9 cellular contexts compared by ENCODE assay signal in the genomic region with DNA sequence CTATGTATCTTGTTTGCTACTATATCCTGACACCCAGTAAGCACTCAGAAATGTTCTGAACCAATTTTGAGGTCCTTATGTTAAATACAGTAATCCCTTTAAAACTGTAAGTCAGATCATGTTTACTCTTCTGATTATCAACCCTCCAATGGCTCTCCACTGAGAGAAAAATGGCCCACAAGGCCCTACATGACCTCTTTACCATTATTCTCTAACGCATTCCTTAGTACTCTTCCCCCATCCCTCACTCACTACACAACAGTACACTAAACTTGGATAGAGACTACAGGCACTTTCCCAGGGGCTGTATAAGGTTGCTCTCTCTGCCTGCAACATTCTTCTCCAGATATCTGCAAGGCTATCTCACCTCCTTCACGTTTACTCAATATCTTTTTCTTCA. TPM values are rescaled to one million over a fixed set of nuclear protein-coding genes. Genes with fewer than 3 reads are reported as not detected.
A peak's percentile ranks its signal among the peaks of the same experiment; 100 is the strongest.
DNase-seq lines count a peak whose midpoint lies in the region; ATAC-seq and TF ChIP-seq lines count a peak whose summit lies in the region.
"Had no signal": no experiment of that assay in that cellular context is flagged by ENCODE, and none has a peak within 500 bp of the region (broad histone marks: within the 10 kb centered on the region; RNA-seq: fewer than 3 reads in every experiment).

No MANE protein-coding gene starts in this region.

- no peak for ATAC-seq in activated CD8-positive, alpha-beta T cell treated with anti-CD3 and anti-CD28 coated beads for 36 hours
- ATAC-seq in naive thymus-derived CD8-positive, alpha-beta T cell, result no peak
- ATAC-seq in foreskin keratinocyte, result no peak

- intact Hi-C loops in Caco-2 (cut with micrococcal nuclease; ENCODE audit: unreplicated experiment), result loop anchor here (5.0 to 10.0 kb wide), 2 partner anchors 245 to 397 kb away; no protein-coding TSS in a partner anchor
- intact Hi-C loops in activated CD8-positive, alpha-beta T cell treated with anti-CD3 and anti-CD28 coated beads for 36 hours (cut with micrococcal nuclease), result loop anchor here (5.0 kb wide), 2 partner anchors 147 to 267 kb away; partner anchors contain the start of gene SRPRB

- BruUV-seq in Caco-2 (replicated peaks; lab: Mats Ljungman, UMichigan), result no TSS peak

- H3K4me3 ChIP-seq in Caco-2 (ENCODE audit: low read depth, low read length) (no peak overlapping the region; the same call in 1 of the 2 replicates), HUES48 (ENCODE audit: low read depth, low read length) (peak overlapping the region; percentile 92; the same call in 1 of the 2 replicates)

- POLR2A ChIA-PET in Caco-2 (lab: Charles Lee), result no interaction called here
- POLR2A ChIA-PET in activated CD8-positive, alpha-beta T cell treated with anti-CD3 and anti-CD28 coated beads for 36 hours (lab: Charles Lee), result interaction anchor here (1.6 kb wide), 1 partner anchor 147 kb away, joined by 3 read pairs; no protein-coding TSS in a partner anchor
- POLR2A ChIA-PET in naive thymus-derived CD8-positive, alpha-beta T cell (lab: Charles Lee), result no interaction called here
- POLR2A ChIA-PET in RWPE1 (lab: Yijun Ruan, JAX; ENCODE audit: low non-redundant PET), result no interaction called here

- H3K4me3 Mint-ChIP-seq in Caco-2 (ENCODE audit: unreplicated experiment), result peak overlapping the region; percentile 80
- H3K4me3 Mint-ChIP-seq in activated CD8-positive, alpha-beta T cell treated with anti-CD3 and anti-CD28 coated beads for 36 hours, result peak overlapping the region; percentile 99
- peak overlapping the region in 9 of 10 donors; percentile 32 to 96 (median 51) for H3K4me3 Mint-ChIP-seq in naive thymus-derived CD8-positive, alpha-beta T cell

- peaks cover 50% of the 10 kb centered on the region for H3K36me3 Mint-ChIP-seq in Caco-2 (ENCODE audit: insufficient read depth, unreplicated experiment)
- H3K36me3 Mint-ChIP-seq in activated CD8-positive, alpha-beta T cell treated with anti-CD3 and anti-CD28 coated beads for 36 hours (ENCODE audit: low read depth), result peaks cover 42% of the 10 kb centered on the region
- peaks cover 0 to 48% (median 6%) of the 10 kb centered on the region in 3 donors for H3K36me3 Mint-ChIP-seq in naive thymus-derived CD8-positive, alpha-beta T cell

- H3K4me1 ChIP-seq in Caco-2 (peaks cover 24% of the 10 kb centered on the region), HUES48 (ENCODE audit: control insufficient read depth, insufficient read depth, low read length) (no peaks in the 10 kb centered on the region), foreskin keratinocyte (peaks cover 7% of the 10 kb centered on the region)

- no peaks in the 10 kb centered on the region for H3K9me3 ChIP-seq in Caco-2
- H3K9me3 ChIP-seq in HUES48 (ENCODE audit: control insufficient read depth, insufficient read depth, low read length), result no peaks in the 10 kb centered on the region

- DNase-seq in Caco-2, result no peak
- no peak for DNase-seq in activated CD8-positive, alpha-beta T cell treated with anti-CD3 and anti-CD28 coated beads for 36 hours
- no peak for DNase-seq in naive thymus-derived CD8-positive, alpha-beta T cell
- no peak for DNase-seq in foreskin keratinocyte
- DNase-seq in stimulated activated CD4-positive, alpha-beta T cell treated with anti-CD3 and anti-CD28 coated beads, Interleukin-12 subunit alpha, Interleukin-12 subunit beta, amount 100 ng/mL, for 4 hours, result no peak
- no peak for DNase-seq in RWPE1 (ENCODE audit: low spot score)
- DNase-seq: dorsolateral prefrontal cortex; stimulated activated CD4-positive, alpha-beta T cell treated with anti-CD3 and anti-CD28 coated beads, Interleukin-2, amount 100 ng/mL, for 24 hours had no signal

- no peaks in the 10 kb centered on the region for H3K9me3 Mint-ChIP-seq in Caco-2 (ENCODE audit: unreplicated experiment)
- H3K9me3 Mint-ChIP-seq in activated CD8-positive, alpha-beta T cell treated with anti-CD3 and anti-CD28 coated beads for 36 hours, result no peaks in the 10 kb centered on the region
- no peaks in the 10 kb centered on the region for H3K9me3 Mint-ChIP-seq in naive thymus-derived CD8-positive, alpha-beta T cell

- peak overlapping the region; percentile 45 for H3K27ac Mint-ChIP-seq in Caco-2 (ENCODE audit: unreplicated experiment)
- H3K27ac Mint-ChIP-seq in activated CD8-positive, alpha-beta T cell treated with anti-CD3 and anti-CD28 coated beads for 36 hours, result peak overlapping the region; percentile 40
- peak overlapping the region in 5 of 10 donors; percentile 6 to 80 (median 55) for H3K27ac Mint-ChIP-seq in naive thymus-derived CD8-positive, alpha-beta T cell

- H3K27me3 ChIP-seq in Caco-2 (replicated peaks; ENCODE audit: control insufficient read depth, insufficient read depth, low read length) (no peaks in the 10 kb centered on the region), HUES48 (ENCODE audit: control insufficient read depth, insufficient read depth, low read length) (no peaks in the 10 kb centered on the region), foreskin keratinocyte (no peaks in the 10 kb centered on the region)
- H3K27me3 ChIP-seq: dorsolateral prefrontal cortex had no signal

- H3K36me3 ChIP-seq in Caco-2 (ENCODE audit: control insufficient read depth, insufficient read depth, low read length) (0 out of 2 replicates have a peak, but pooled peaks cover 1% of the 10 kb centered on the region), HUES48 (ENCODE audit: control insufficient read depth, insufficient read depth, low read length) (peaks cover 50% of the 10 kb centered on the region)

- TF ChIP-seq CTCF in Caco-2 (IDR thresholded peaks at IDR 0.05; ENCODE audit: insufficient read depth in 1 of 2, low read depth in 1 of 2, low read length in 1 of 2, severe bottlenecking in 1 of 2, unreplicated experiment in 1 of 2), result no peak
- TF ChIP-seq CTCF in activated CD8-positive, alpha-beta T cell treated with anti-CD3 and anti-CD28 coated beads for 36 hours (IDR thresholded peaks at IDR 0.05), result no peak
- TF ChIP-seq CTCF in foreskin keratinocyte (conservative IDR thresholded peaks at IDR 0.05), result no peak
- TF ChIP-seq CTCF in RWPE1 (conservative IDR thresholded peaks at IDR 0.05; ENCODE audit: low read depth), result no peak

- H3K27ac ChIP-seq in HUES48 (ENCODE audit: low read depth, low read length) (no peak overlapping the region), foreskin keratinocyte (no peak overlapping the region), RWPE1 (no peak overlapping the region)
- H3K27ac ChIP-seq: dorsolateral prefrontal cortex had no signal

- H3K4me1 Mint-ChIP-seq in Caco-2 (ENCODE audit: low read depth, unreplicated experiment), result peaks cover 15% of the 10 kb centered on the region
- peaks cover 38% of the 10 kb centered on the region for H3K4me1 Mint-ChIP-seq in activated CD8-positive, alpha-beta T cell treated with anti-CD3 and anti-CD28 coated beads for 36 hours (ENCODE audit: low read depth)
- H3K4me1 Mint-ChIP-seq in naive thymus-derived CD8-positive, alpha-beta T cell, result peaks cover 25 to 44% (median 40%) of the 10 kb centered on the region in 4 donors

- CTCF ChIA-PET in Caco-2 (lab: Charles Lee), result no interaction called here
- CTCF ChIA-PET in activated CD8-positive, alpha-beta T cell treated with anti-CD3 and anti-CD28 coated beads for 36 hours (lab: Charles Lee), result no interaction called here
- CTCF ChIA-PET in RWPE1 (lab: Yijun Ruan, JAX), result no interaction called here

- no peaks in the 10 kb centered on the region for H3K27me3 Mint-ChIP-seq in Caco-2 (ENCODE audit: insufficient read depth, unreplicated experiment)
- H3K27me3 Mint-ChIP-seq in activated CD8-positive, alpha-beta T cell treated with anti-CD3 and anti-CD28 coated beads for 36 hours, result no peaks in the 10 kb centered on the region
- H3K27me3 Mint-ChIP-seq in naive thymus-derived CD8-positive, alpha-beta T cell, result no peaks in the 10 kb centered on the region

- H3K9ac ChIP-seq in HUES48 (ENCODE audit: low read depth, low read length), result no peak overlapping the region

RNA-seq across cellular contexts. Expression of gene TOPBP1, which starts 1.9 kb away (rescaled TPM):
- total RNA-seq in Caco-2 (2022), result 57.1 and 68.2 TPM in 2 replicates
- total RNA-seq in activated CD8-positive, alpha-beta T cell treated with anti-CD3 and anti-CD28 coated beads for 36 hours, result 10 to 100 TPM; 80.1 to 83.5 TPM
- total RNA-seq in naive thymus-derived CD8-positive, alpha-beta T cell, result 10 to 100 TPM; 35.2 to 35.5 TPM
- polyA plus RNA-seq in naive thymus-derived CD8-positive, alpha-beta T cell, result 10 to 100 TPM in 1 of 3 donors, 1 to 10 TPM in 2; 5.3 to 11.0 (median 6.3) TPM
- total RNA-seq in foreskin keratinocyte, result 42.5 and 46.0 TPM in 2 replicates
- 9.7 and 15.4 TPM in 2 replicates for polyA plus RNA-seq in foreskin keratinocyte
